In genomic region chr15:95259513-95259912, GRCh38 we compare ENCODE assay signal across 8 cellular contexts.
DNase-seq lines count a peak whose midpoint lies in the region; ATAC-seq, FAIRE-seq and TF ChIP-seq lines count a peak whose summit lies in the region.

No MANE protein-coding gene starts in this region.

- no TSS peak for BruUV-seq in HepG2 (replicated peaks; lab: Mats Ljungman, UMichigan)

- H3K4me3 ChIP-seq in choroid plexus epithelial cell (ENCODE audit: low read depth, low read length) (no peak overlapping the region), HepG2 (replicated peaks in 1 of 3; ENCODE audit: insufficient read depth in 1 of 3, low read depth in 2 of 3, low read length in 3 of 3) (no peak overlapping the region)

- intact Hi-C loops in HepG2 (cut with micrococcal nuclease; ENCODE audit: unreplicated experiment), result loop anchor here (1.0 to 2.0 kb wide), 4 partner anchors 589 to 1986 kb away; no protein-coding TSS in a partner anchor

- FAIRE-seq in HepG2 (lab: Jason Lieb, UNC), result peak; percentile 67

- TF ChIP-seq RAD21 in HepG2 (CRISPR knock-in tag; IDR thresholded peaks at IDR 0.05), result 0 out of 2 replicates have a peak, but pooled peaks have one; percentile 21

- no peak overlapping the region for H3K9ac ChIP-seq in HepG2 (ENCODE audit: insufficient read depth, low read depth, low read length)

- no peaks in the 10 kb centered on the region for H3K79me2 ChIP-seq in HepG2 (ENCODE audit: insufficient read depth, low read length)

- no peak for TF ChIP-seq EP300 in HepG2 (IDR thresholded peaks at IDR 0.05; ENCODE audit: low read depth in 2 of 2, low read length in 2 of 2)
- no peak for TF ChIP-seq EP300 in HepG2 (CRISPR knock-in tag; IDR thresholded peaks at IDR 0.05; ENCODE audit: borderline replicate concordance)

- H2AFZ ChIP-seq in HepG2 (ENCODE audit: low read length), result no peak overlapping the region

- H3K9me3 ChIP-seq in HepG2 (ENCODE audit: low read length), result no peaks in the 10 kb centered on the region

- no peaks in the 10 kb centered on the region for H3K36me3 ChIP-seq in HepG2 (replicated peaks in 1 of 2; ENCODE audit: control insufficient read depth in 1 of 2, insufficient read depth in 2 of 2, low read length in 2 of 2)

- CTCF ChIA-PET in HepG2 (lab: Yijun Ruan, JAX; ENCODE audit: low intra/inter-chr PET ratio, low total read pairs), result interaction anchor here (1.5 to 2.1 kb wide), 3 partner anchors 32 to 1986 kb away, joined by 6 to 14 read pairs (median 14); no protein-coding TSS in a partner anchor

- H4K20me1 ChIP-seq in HepG2 (ENCODE audit: insufficient read depth, low read length), result no peaks in the 10 kb centered on the region

- no peak overlapping the region for H3K27ac ChIP-seq in HepG2 (ENCODE audit: extremely low read length, insufficient read depth, low read length)

- TF ChIP-seq CTCF in choroid plexus epithelial cell (conservative IDR thresholded peaks at IDR 0.05; ENCODE audit: low read depth, low read length) (peak; percentile 87), HepG2 (CRISPR knock-in tag; IDR thresholded peaks at IDR 0.05) (peak; percentile 78)

- no peaks in the 10 kb centered on the region; a peak in 1 of 5 replicates for H3K27me3 ChIP-seq in HepG2 (ENCODE audit: control insufficient read depth in 1 of 2, insufficient read depth in 2 of 2, low read length in 2 of 2)

- no peak overlapping the region for H3K4me2 ChIP-seq in HepG2 (ENCODE audit: low read depth, low read length)

- POLR2A ChIA-PET in HepG2 (lab: Yijun Ruan, JAX), result no interaction called here

- DNase-seq in GM03348 (ENCODE audit: low spot score) (peak; percentile 62), NCI-H2171 (lab: John Stamatoyannopoulos, UW) (peak; percentile 31), choroid plexus epithelial cell (ENCODE audit: low read depth) (peak; percentile 93), HepG2 (ENCODE audit: low spot score) (peak; percentile 35)
- DNase-seq in activated CD4-positive, alpha-beta T cell treated with anti-CD3 and anti-CD28 coated beads for 1 hour, result peak; percentile 25
- DNase-seq in stimulated activated CD4-positive, alpha-beta T cell treated with anti-CD3 and anti-CD28 coated beads, TNF-alpha, amount 100 ng/mL, for 48 hours (ENCODE audit: low read depth in 3 of 3), result peak; percentile 6 to 27 (median 26)

- WGBS in HepG2 (ENCODE audit: low lambda C conversion rate), result 0% methylated on average over 6 of the region's 6 CpGs

- in situ Hi-C loops in HepG2 (cut with HindIII; ENCODE audit: extremely low pct_ligation_motif_present, low pct_unique_long_range_greater_than_20kb), result loop anchor here (25.0 kb wide), 1 partner anchor 1078 kb away; the partner anchor contains the start of gene NR2F2

- no peak for TF ChIP-seq POLR2A in HepG2 (IDR thresholded peaks at IDR 0.05; ENCODE audit: insufficient read depth in 1 of 2, low read depth in 2 of 2, low read length in 2 of 2)

- no peaks in the 10 kb centered on the region for H3K4me1 ChIP-seq in HepG2 (ENCODE audit: insufficient read depth, low read length)

- ATAC-seq in HG02759 (IDR thresholded peaks at IDR 0.05; ENCODE audit: unreplicated experiment) (peak; percentile 81), HepG2 (peak; percentile 82), GM19467 (IDR thresholded peaks at IDR 0.05; ENCODE audit: unreplicated experiment) (no peak)

TF ChIP-seq in HepG2, 621 proteins besides CTCF, POLR2A, EP300 and RAD21:
- no peak for TF ChIP-seq TERF1 (CRISPR knock-in tag; IDR thresholded peaks at IDR 0.05)
- no peak for TF ChIP-seq LCORL (IDR thresholded peaks at IDR 0.05)
- TF ChIP-seq LCORL (CRISPR knock-in tag; IDR thresholded peaks at IDR 0.05), result no peak
- TF ChIP-seq GABPA (IDR thresholded peaks at IDR 0.05; ENCODE audit: low read depth, low read length), result no peak
- peak; percentile 13; the same call in 1 of the 2 replicates for TF ChIP-seq GABPA (CRISPR knock-in tag; IDR thresholded peaks at IDR 0.05; ENCODE audit: low read depth)
- TF ChIP-seq FOXK1 (CRISPR knock-in tag; IDR thresholded peaks at IDR 0.05; ENCODE audit: borderline replicate concordance, low read depth), result no peak
- TF ChIP-seq ZNF44 (CRISPR knock-in tag; IDR thresholded peaks at IDR 0.05), result no peak
- TF ChIP-seq ZNF441 (CRISPR knock-in tag; IDR thresholded peaks at IDR 0.05; ENCODE audit: borderline replicate concordance), result no peak
- no peak for TF ChIP-seq ATF4 (CRISPR knock-in tag; IDR thresholded peaks at IDR 0.05)
- TF ChIP-seq ATF5 (CRISPR knock-in tag; IDR thresholded peaks at IDR 0.05; ENCODE audit: low read depth), result no peak
- no peak for TF ChIP-seq ESRRA (CRISPR knock-in tag; IDR thresholded peaks at IDR 0.05; ENCODE audit: low read depth)
- no peak for TF ChIP-seq ZNF124 (CRISPR knock-in tag; IDR thresholded peaks at IDR 0.05)
- no peak for TF ChIP-seq CCDC6 (CRISPR knock-in tag; IDR thresholded peaks at IDR 0.05)
- no peak for TF ChIP-seq ARNTL (CRISPR knock-in tag; IDR thresholded peaks at IDR 0.05)
- no peak for TF ChIP-seq BRCA1 (CRISPR knock-in tag; IDR thresholded peaks at IDR 0.05)
- no peak for TF ChIP-seq GMEB1 (CRISPR knock-in tag; IDR thresholded peaks at IDR 0.05; ENCODE audit: borderline replicate concordance)
- no peak for TF ChIP-seq NR2F6 (IDR thresholded peaks at IDR 0.05)
- TF ChIP-seq NR2F6 (CRISPR knock-in tag; IDR thresholded peaks at IDR 0.05), result no peak
- no peak for TF ChIP-seq ZBTB2 (CRISPR knock-in tag; IDR thresholded peaks at IDR 0.05; ENCODE audit: low read depth)
- no peak for TF ChIP-seq ZFAT (CRISPR knock-in tag; conservative IDR thresholded peaks at IDR 0.05)
- TF ChIP-seq STAG1 (CRISPR knock-in tag; IDR thresholded peaks at IDR 0.05), result peak; percentile 85
- TF ChIP-seq EED (CRISPR knock-in tag; IDR thresholded peaks at IDR 0.05), result no peak
- no peak for TF ChIP-seq ZNF296 (CRISPR knock-in tag; conservative IDR thresholded peaks at IDR 0.05)
- peak; percentile 88 for TF ChIP-seq SMC3 (IDR thresholded peaks at IDR 0.05; ENCODE audit: low read length)
- TF ChIP-seq ZNF709 (CRISPR knock-in tag; IDR thresholded peaks at IDR 0.05), result no peak
- TF ChIP-seq ZNF335 (CRISPR knock-in tag; IDR thresholded peaks at IDR 0.05), result no peak
- TF ChIP-seq TGIF2 (CRISPR knock-in tag; IDR thresholded peaks at IDR 0.05), result no peak

Comparison
In these comparisons a context has a peak if more than half of its experiments do, and no peak if none do; other contexts are left out.
1. DNase-seq: peak in every context shown above with its lines; median percentile 93 in choroid plexus epithelial cell; 62 in GM03348; 35 in HepG2; 31 in NCI-H2171; 26 in stimulated activated CD4-positive, alpha-beta T cell treated with anti-CD3 and anti-CD28 coated beads, TNF-alpha, amount 100 ng/mL, for 48 hours; 25 in activated CD4-positive, alpha-beta T cell treated with anti-CD3 and anti-CD28 coated beads for 1 hour.